ENCODE assay signal across 1 cellular context in the genomic region with DNA sequence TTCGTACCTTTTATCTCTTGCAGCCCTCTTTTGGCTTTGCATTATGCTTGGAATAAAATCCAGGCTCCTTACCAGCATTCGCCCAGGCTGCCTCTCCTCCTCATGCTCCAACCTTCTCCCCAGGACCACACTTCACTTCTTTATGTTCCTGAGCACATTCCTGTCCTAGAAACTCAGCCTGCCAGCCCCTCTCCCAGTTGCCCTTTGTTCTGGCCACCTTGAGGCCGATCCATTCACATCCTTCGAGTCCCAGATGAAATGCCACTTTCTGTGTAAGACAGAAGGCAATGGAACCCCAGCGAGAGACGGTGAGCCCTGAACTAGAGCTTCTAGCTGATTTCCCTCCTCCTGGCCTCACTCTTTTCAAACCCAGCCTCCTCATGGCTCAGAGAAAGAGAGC.
TF ChIP-seq lines count a peak whose summit lies in the region.

No MANE protein-coding gene starts in this region.

TF ChIP-seq in H1, 55 proteins besides CTCF, POLR2A, EP300 and RAD21:
- TF ChIP-seq, protein P1, sequence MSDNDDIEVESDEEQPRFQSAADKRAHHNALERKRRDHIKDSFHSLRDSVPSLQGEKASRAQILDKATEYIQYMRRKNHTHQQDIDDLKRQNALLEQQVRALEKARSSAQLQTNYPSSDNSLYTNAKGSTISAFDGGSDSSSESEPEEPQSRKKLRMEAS (IDR thresholded peaks at IDR 0.05) = peak; percentile 33; the same call in 1 of the 2 replicates
- no peak for TF ChIP-seq EZH2 (IDR thresholded peaks at IDR 0.05; ENCODE audit: low read depth, low read length, severe bottlenecking)
